In the genomic region with DNA sequence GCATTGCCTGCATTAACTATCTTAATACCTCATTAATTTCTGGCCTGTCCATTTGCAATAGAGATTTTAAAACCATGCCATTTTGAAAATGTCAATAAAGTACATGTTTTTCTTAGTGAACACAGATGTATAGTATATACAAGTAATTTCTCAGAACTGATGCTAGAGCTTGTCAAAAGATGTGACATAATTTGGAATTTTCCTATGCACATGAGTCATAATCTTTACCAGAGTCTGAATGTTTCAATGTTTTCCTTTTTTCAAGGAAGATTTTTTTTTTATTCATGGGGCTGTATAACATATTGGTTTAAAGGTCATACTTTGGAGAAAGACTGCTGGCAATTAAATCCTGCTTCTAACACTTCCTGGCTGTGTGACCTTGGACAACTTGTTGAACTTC, we compare ENCODE assay signal across 24 cellular contexts.
"Had no signal": no experiment of that assay in that cellular context is flagged by ENCODE, and none has a peak within 500 bp of the region (broad histone marks: within the 10 kb centered on the region; RNA-seq: fewer than 3 reads in every experiment).

No MANE protein-coding gene starts in this region.

- H3K4me1 ChIP-seq: ascending aorta, SJSA1 had no signal

- H3K9me3 ChIP-seq: ascending aorta had no signal

- H3K27ac ChIP-seq: ascending aorta, KMS-11, SJSA1 had no signal

- H3K27me3 ChIP-seq: ascending aorta, SJSA1 had no signal

- H3K36me3 ChIP-seq: ascending aorta, SJSA1 had no signal

- DNase-seq: activated CD4-positive, alpha-beta T cell treated with anti-CD3 and anti-CD28 coated beads for 48 hours; activated CD4-positive, alpha-beta T cell treated with anti-CD3 and anti-CD28 coated beads, Interleukin-2, amount 50 U/mL, for 4 hours; activated CD4-positive, CD25-positive, alpha-beta regulatory T cell treated with anti-CD3 and anti-CD28 coated beads, Interleukin-2, amount 50 U/mL, for 72 hours; activated CD8-positive, alpha-beta memory T cell treated with anti-CD3 and anti-CD28 coated beads, Interleukin-2, amount 10 ng/mL, durations not matched to agents 7 days and 5 days; activated effector memory CD4-positive, alpha-beta T cell treated with Interleukin-2 at 50 U/mL for 16 hours; activated naive CD4-positive, alpha-beta T cell; activated naive CD8-positive, alpha-beta T cell treated with anti-CD3 and anti-CD28 coated beads, Interleukin-2, amount 50 U/mL, for 24 hours; activated T-cell treated with anti-CD3 and anti-CD28 coated beads, Interleukin-2, amount 50 U/mL, for 24 hours; amniotic stem cell; caudate nucleus; MM.1S; NCI-H1105; NCI-H1436 treated with DMSO at 0.1 percent for 48 hours; NCI-H187; NCI-H2081; NCI-H446; PC-3; SHP77 had no signal

- H3K4me3 ChIP-seq: ascending aorta, SJSA1 had no signal

- ATAC-seq: activated CD8-positive, alpha-beta memory T cell treated with anti-CD3 and anti-CD28 coated beads, Interleukin-2, amount 10 ng/mL, durations not matched to agents 7 days and 5 days; activated naive CD4-positive, alpha-beta T cell treated with anti-CD3 and anti-CD28 coated beads, Interleukin-2, amount 50 U/mL, for 72 hours; activated naive CD8-positive, alpha-beta T cell treated with anti-CD3 and anti-CD28 coated beads, Interleukin-2, amount 50 U/mL, for 24 hours; PC-3; SK-N-SH treated with all-trans-retinoic acid at 6 μM for 48 hours; WTC11 had no signal
